1 cellular context compared by ENCODE assay signal in the genomic region with DNA sequence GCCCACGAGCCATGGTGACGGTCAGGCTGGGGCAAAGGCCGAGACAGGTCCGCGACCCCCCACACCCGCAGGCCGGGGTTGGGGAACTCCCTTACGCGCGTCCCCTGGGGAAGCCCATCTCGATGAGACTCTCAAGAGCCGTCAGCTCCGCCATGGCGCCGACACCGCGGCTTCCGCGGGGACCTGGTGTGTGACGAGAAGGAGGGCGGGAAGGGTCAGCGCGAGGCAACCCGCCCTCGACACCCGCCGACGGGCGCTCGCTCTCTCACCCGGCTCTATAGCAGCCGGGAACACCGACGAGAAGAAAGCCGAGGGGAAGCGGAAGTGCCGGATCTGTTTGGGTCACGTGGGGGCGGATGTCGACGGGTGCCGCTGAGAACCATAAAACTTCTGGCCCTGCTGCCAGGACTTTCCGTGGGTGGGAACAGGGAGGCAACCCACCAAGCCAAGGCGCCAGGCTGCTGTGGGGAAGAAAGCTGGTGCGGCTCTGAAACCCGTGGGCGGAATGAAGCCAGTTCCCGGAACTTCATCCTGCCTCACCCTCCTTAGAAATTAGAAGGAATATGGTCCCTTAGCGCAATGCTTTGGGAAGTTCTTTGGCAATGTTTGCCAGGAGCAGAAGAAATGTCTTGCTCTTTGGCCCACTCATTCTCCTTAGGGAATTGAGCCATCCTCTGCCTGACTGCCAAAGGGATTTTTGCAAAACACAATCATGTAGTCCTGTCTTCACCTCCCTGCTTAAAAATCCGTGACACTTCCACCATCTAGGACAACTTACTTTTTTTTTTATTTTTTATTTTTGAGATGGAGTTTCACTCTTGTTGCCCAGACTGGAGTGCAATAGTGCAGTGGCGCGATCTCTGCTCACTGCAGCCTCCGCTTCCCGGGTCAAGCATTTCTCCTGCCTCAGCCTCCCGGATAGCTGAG.
TF ChIP-seq lines count a peak whose summit lies in the region.

A gene with protein sequence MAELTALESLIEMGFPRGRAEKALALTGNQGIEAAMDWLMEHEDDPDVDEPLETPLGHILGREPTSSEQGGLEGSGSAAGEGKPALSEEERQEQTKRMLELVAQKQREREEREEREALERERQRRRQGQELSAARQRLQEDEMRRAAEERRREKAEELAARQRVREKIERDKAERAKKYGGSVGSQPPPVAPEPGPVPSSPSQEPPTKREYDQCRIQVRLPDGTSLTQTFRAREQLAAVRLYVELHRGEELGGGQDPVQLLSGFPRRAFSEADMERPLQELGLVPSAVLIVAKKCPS (minus strand): TSS at position 304 of the 927 bp plus-strand sequence. CDS start 150 bp downstream, at position 154.

TF ChIP-seq in K562, 482 proteins besides CTCF, POLR2A, EP300 and RAD21 (continued from another document and continues in another):
- TF ChIP-seq, protein P1, sequence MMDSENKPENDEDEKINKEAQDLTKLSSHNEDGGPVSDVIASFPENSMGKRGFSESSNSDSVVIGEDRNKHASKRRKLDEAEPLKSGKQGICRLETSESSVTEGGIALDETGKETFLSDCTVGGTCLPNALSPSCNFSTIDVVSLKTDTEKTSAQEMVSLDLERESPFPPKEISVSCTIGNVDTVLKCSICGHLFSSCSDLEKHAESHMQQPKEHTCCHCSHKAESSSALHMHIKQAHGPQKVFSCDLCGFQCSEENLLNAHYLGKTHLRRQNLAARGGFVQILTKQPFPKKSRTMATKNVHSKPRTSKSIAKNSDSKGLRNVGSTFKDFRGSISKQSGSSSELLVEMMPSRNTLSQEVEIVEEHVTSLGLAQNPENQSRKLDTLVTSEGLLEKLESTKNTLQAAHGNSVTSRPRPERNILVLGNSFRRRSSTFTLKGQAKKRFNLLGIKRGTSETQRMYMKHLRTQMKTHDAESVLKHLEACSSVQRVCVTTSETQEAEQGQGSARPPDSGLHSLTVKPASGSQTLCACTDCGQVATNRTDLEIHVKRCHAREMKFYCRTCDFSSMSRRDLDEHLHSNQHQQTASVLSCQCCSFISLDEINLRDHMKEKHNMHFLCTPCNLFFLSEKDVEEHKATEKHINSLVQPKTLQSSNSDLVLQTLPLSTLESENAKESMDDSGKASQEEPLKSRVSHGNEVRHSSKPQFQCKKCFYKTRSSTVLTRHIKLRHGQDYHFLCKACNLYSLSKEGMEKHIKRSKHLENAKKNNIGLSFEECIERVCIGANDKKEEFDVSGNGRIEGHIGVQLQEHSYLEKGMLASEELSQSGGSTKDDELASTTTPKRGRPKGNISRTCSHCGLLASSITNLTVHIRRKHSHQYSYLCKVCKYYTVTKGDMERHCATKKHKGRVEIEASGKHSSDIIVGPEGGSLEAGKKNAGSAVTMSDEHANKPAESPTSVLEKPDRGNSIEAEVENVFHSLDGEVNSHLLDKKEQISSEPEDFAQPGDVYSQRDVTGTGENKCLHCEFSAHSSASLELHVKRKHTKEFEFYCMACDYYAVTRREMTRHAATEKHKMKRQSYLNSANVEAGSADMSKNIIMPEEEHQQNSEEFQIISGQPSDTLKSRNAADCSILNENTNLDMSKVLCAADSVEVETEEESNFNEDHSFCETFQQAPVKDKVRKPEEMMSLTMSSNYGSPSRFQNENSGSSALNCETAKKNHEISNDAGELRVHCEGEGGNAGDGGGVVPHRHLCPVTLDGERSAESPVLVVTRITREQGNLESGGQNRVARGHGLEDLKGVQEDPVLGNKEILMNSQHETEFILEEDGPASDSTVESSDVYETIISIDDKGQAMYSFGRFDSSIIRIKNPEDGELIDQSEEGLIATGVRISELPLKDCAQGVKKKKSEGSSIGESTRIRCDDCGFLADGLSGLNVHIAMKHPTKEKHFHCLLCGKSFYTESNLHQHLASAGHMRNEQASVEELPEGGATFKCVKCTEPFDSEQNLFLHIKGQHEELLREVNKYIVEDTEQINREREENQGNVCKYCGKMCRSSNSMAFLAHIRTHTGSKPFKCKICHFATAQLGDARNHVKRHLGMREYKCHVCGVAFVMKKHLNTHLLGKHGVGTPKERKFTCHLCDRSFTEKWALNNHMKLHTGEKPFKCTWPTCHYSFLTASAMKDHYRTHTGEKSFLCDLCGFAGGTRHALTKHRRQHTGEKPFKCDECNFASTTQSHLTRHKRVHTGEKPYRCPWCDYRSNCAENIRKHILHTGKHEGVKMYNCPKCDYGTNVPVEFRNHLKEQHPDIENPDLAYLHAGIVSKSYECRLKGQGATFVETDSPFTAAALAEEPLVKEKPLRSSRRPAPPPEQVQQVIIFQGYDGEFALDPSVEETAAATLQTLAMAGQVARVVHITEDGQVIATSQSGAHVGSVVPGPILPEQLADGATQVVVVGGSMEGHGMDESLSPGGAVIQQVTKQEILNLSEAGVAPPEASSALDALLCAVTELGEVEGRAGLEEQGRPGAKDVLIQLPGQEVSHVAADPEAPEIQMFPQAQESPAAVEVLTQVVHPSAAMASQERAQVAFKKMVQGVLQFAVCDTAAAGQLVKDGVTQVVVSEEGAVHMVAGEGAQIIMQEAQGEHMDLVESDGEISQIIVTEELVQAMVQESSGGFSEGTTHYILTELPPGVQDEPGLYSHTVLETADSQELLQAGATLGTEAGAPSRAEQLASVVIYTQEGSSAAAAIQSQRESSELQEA (IDR thresholded peaks at IDR 0.05; ENCODE audit: low read depth), result peak; percentile 98
- TF ChIP-seq CHD2 (IDR thresholded peaks at IDR 0.05; ENCODE audit: low read depth, low read length) (peak; percentile 11; the same call in 1 of the 2 replicates), NFIC (IDR thresholded peaks at IDR 0.05) (peak; percentile 64; the same call in 1 of the 2 replicates), ZBTB7A (IDR thresholded peaks at IDR 0.05; ENCODE audit: borderline replicate concordance, control insufficient read depth, low read depth, low read length) (peak; percentile 29; the same call in 1 of the 2 replicates), HMG20B (CRISPR knock-in tag; IDR thresholded peaks at IDR 0.05) (0 out of 2 replicates have a peak, but pooled peaks have one; percentile 16), SMARCA4 (IDR thresholded peaks at IDR 0.05) (peak; percentile 28; the same call in 1 of the 2 replicates), MBD2 (IDR thresholded peaks at IDR 0.05; ENCODE audit: borderline replicate concordance, low read depth) (peak; percentile 74), ZBTB43 (CRISPR knock-in tag; IDR thresholded peaks at IDR 0.05) (no peak), SNAPC5 (CRISPR knock-in tag; IDR thresholded peaks at IDR 0.05) (no peak), KHSRP (IDR thresholded peaks at IDR 0.05) (no peak), BHLHE40 (IDR thresholded peaks at IDR 0.05; ENCODE audit: low read length) (peak; percentile 87), MNT (conservative IDR thresholded peaks at IDR 0.05) (peak; percentile 80 to 91), RBM22 (IDR thresholded peaks at IDR 0.05; ENCODE audit: low read depth, low read length, poor library complexity, severe bottlenecking) (no peak), DPF2 (IDR thresholded peaks at IDR 0.05) (0 out of 2 replicates have a peak, but pooled peaks have one; percentile 44), BDP1 (IDR thresholded peaks at IDR 0.05; ENCODE audit: insufficient read depth, insufficient read length) (no peak), NR2C1 (IDR thresholded peaks at IDR 0.05) (peak; percentile 50; the same call in 1 of the 2 replicates), NR2C1 (tag; IDR thresholded peaks at IDR 0.05) (peak; percentile 51; the same call in 1 of the 2 replicates), ZFX (CRISPR knock-in tag; IDR thresholded peaks at IDR 0.05) (peak; percentile 63), CXXC5 (CRISPR knock-in tag; IDR thresholded peaks at IDR 0.05) (peak; percentile 66), CHCHD3 (CRISPR knock-in tag; IDR thresholded peaks at IDR 0.05) (no peak), ZNF12 (CRISPR knock-in tag; IDR thresholded peaks at IDR 0.05) (peak; percentile 64; the same call in 1 of the 2 replicates), CBFA2T2 (conservative IDR thresholded peaks at IDR 0.05) (peak; percentile 82), ETV1 (tag; conservative IDR thresholded peaks at IDR 0.05; ENCODE audit: low read depth) (peak; percentile 92), RAD51 (IDR thresholded peaks at IDR 0.05; ENCODE audit: borderline replicate concordance, low read depth) (peak; percentile 97), NCOA1 (IDR thresholded peaks at IDR 0.05; ENCODE audit: low read depth) (0 out of 2 replicates have a peak, but pooled peaks have one; percentile 20), CBFB (CRISPR knock-in tag; IDR thresholded peaks at IDR 0.05) (peak; percentile 83), MCM5 (IDR thresholded peaks at IDR 0.05; ENCODE audit: low read depth) (no peak), DIDO1 (tag; IDR thresholded peaks at IDR 0.05; ENCODE audit: low read depth) (peak; percentile 83), KDM5B (IDR thresholded peaks at IDR 0.05; ENCODE audit: insufficient replicate concordance, low read depth, low read length) (peak; percentile 75)
- TF ChIP-seq, protein P2, sequence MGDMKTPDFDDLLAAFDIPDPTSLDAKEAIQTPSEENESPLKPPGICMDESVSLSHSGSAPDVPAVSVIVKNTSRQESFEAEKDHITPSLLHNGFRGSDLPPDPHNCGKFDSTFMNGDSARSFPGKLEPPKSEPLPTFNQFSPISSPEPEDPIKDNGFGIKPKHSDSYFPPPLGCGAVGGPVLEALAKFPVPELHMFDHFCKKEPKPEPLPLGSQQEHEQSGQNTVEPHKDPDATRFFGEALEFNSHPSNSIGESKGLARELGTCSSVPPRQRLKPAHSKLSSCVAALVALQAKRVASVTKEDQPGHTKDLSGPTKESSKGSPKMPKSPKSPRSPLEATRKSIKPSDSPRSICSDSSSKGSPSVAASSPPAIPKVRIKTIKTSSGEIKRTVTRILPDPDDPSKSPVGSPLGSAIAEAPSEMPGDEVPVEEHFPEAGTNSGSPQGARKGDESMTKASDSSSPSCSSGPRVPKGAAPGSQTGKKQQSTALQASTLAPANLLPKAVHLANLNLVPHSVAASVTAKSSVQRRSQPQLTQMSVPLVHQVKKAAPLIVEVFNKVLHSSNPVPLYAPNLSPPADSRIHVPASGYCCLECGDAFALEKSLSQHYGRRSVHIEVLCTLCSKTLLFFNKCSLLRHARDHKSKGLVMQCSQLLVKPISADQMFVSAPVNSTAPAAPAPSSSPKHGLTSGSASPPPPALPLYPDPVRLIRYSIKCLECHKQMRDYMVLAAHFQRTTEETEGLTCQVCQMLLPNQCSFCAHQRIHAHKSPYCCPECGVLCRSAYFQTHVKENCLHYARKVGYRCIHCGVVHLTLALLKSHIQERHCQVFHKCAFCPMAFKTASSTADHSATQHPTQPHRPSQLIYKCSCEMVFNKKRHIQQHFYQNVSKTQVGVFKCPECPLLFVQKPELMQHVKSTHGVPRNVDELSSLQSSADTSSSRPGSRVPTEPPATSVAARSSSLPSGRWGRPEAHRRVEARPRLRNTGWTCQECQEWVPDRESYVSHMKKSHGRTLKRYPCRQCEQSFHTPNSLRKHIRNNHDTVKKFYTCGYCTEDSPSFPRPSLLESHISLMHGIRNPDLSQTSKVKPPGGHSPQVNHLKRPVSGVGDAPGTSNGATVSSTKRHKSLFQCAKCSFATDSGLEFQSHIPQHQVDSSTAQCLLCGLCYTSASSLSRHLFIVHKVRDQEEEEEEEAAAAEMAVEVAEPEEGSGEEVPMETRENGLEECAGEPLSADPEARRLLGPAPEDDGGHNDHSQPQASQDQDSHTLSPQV (IDR thresholded peaks at IDR 0.05), result peak; percentile 73; the same call in 1 of the 2 replicates
- TF ChIP-seq, protein P3, sequence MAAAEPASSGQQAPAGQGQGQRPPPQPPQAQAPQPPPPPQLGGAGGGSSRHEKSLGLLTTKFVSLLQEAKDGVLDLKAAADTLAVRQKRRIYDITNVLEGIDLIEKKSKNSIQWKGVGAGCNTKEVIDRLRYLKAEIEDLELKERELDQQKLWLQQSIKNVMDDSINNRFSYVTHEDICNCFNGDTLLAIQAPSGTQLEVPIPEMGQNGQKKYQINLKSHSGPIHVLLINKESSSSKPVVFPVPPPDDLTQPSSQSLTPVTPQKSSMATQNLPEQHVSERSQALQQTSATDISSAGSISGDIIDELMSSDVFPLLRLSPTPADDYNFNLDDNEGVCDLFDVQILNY (CRISPR knock-in tag; IDR thresholded peaks at IDR 0.05), result no peak
- TF ChIP-seq, protein P4, sequence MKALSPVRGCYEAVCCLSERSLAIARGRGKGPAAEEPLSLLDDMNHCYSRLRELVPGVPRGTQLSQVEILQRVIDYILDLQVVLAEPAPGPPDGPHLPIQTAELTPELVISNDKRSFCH (CRISPR knock-in tag; IDR thresholded peaks at IDR 0.05), result no peak
- TF ChIP-seq, protein P4 (tag; IDR thresholded peaks at IDR 0.05), result peak; percentile 63; the same call in 1 of the 2 replicates
